ENCODE assay signal across 22 cellular contexts in the genomic region with DNA sequence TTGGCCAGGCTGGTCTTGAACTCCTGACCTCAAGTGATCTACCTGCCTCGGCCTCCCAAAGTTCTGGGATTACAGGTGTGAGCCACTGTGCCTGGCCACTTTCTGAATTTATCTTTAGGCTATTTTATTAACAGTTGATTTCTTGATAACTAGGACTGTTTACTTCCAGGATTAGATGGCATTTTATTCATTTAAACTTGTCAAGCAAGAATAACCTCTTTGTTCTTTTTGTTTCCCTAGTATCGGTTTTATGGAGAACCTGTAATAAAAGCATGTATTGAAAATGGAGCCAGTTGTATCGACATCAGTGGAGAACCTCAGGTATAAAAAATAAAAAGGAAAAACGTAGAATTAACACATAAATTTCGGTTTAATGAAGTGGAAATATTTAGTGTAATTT. TPM values are rescaled to one million over a fixed set of nuclear protein-coding genes. Genes with fewer than 3 reads are reported as not detected.
A peak's percentile ranks its signal among the peaks of the same experiment; 100 is the strongest.
DNase-seq lines count a peak whose midpoint lies in the region; ATAC-seq, FAIRE-seq and TF ChIP-seq lines count a peak whose summit lies in the region.
"Had no signal": no experiment of that assay in that cellular context is flagged by ENCODE, and none has a peak within 500 bp of the region (broad histone marks: within the 10 kb centered on the region; RNA-seq: fewer than 3 reads in every experiment).

No MANE protein-coding gene starts in this region.

- ATAC-seq in PC-3, result no peak
- no peak for ATAC-seq in GM19035 (IDR thresholded peaks at IDR 0.05; ENCODE audit: unreplicated experiment)
- no peak for ATAC-seq in GM18519 (IDR thresholded peaks at IDR 0.05; ENCODE audit: low FRiP score, unreplicated experiment)
- ATAC-seq: CD8-positive, alpha-beta T cell had no signal

- H3F3A ChIP-seq in PC-3 (ENCODE audit: low read length, unreplicated experiment), result no peaks in the 10 kb centered on the region

- H3K27me3 ChIP-seq in PC-3 (ENCODE audit: low read length) (no peaks in the 10 kb centered on the region), endothelial cell of umbilical vein (ENCODE audit: control insufficient read depth in 2 of 2, insufficient read depth in 2 of 2, low read length in 2 of 2) (no peaks in the 10 kb centered on the region), esophagus squamous epithelium (no peaks in the 10 kb centered on the region)
- H3K27me3 ChIP-seq: BE2C, BLaER1 had no signal

- H3K4me3 ChIP-seq in PC-3 (ENCODE audit: low read length), result no peak overlapping the region
- no peak overlapping the region for H3K4me3 ChIP-seq in endothelial cell of umbilical vein (replicated peaks in 1 of 3; ENCODE audit: insufficient read depth in 1 of 3, low read depth in 1 of 3, low read length in 3 of 3)
- no peak overlapping the region for H3K4me3 ChIP-seq in esophagus squamous epithelium
- H3K4me3 ChIP-seq: BLaER1 had no signal

- no peaks in the 10 kb centered on the region for H3K9me1 ChIP-seq in endothelial cell of umbilical vein (replicated peaks; ENCODE audit: control insufficient read depth, extremely low read depth, insufficient read depth, low read length)

- BruUV-seq in PC-3 (replicated peaks; lab: Mats Ljungman, UMichigan) (no TSS peak), endothelial cell of umbilical vein (replicated peaks; lab: Mats Ljungman, UMichigan) (no TSS peak)

- 51 to 82% methylated on average over 5 of the region's 5 CpGs for WGBS in esophagus squamous epithelium, 2 donors

- no peak for TF ChIP-seq CTCF in C4-2B (conservative IDR thresholded peaks at IDR 0.05)
- TF ChIP-seq CTCF in PC-3 (conservative IDR thresholded peaks at IDR 0.05; ENCODE audit: low read depth, low read length), result no peak
- no peak for TF ChIP-seq CTCF in endothelial cell of umbilical vein (IDR thresholded peaks at IDR 0.05; ENCODE audit: extremely low read depth in 1 of 2, insufficient read depth in 1 of 2, low read depth in 1 of 2, low read length in 2 of 2)
- TF ChIP-seq CTCF in esophagus squamous epithelium (IDR thresholded peaks at IDR 0.05), result no peak

- H3K9me2 ChIP-seq in PC-3 (replicated peaks; ENCODE audit: low read length), result no peaks in the 10 kb centered on the region

- H3K9me3 ChIP-seq in PC-3 (ENCODE audit: low read length) (no peaks in the 10 kb centered on the region), endothelial cell of umbilical vein (replicated peaks; ENCODE audit: control insufficient read depth, insufficient read depth, low read length) (no peaks in the 10 kb centered on the region), esophagus squamous epithelium (no peaks in the 10 kb centered on the region)
- H3K9me3 ChIP-seq: BE2C, Caco-2 had no signal

- H3K4me2 ChIP-seq in PC-3 (ENCODE audit: low read length) (no peak overlapping the region), endothelial cell of umbilical vein (ENCODE audit: insufficient read depth, low read length) (peak overlapping the region; percentile 6)
- H3K4me2 ChIP-seq: BLaER1 had no signal

- TF ChIP-seq POLR2A in endothelial cell of umbilical vein (IDR thresholded peaks at IDR 0.05; ENCODE audit: low read depth, low read length) (no peak), esophagus squamous epithelium (IDR thresholded peaks at IDR 0.05) (no peak)

- H4K20me1 ChIP-seq in PC-3 (ENCODE audit: low read length) (no peaks in the 10 kb centered on the region), endothelial cell of umbilical vein (replicated peaks; ENCODE audit: control insufficient read depth, extremely low read depth, insufficient read depth, low read length) (no peaks in the 10 kb centered on the region)
- H4K20me1 ChIP-seq: BLaER1 had no signal

- peak overlapping the region; percentile 64 for H3K27ac ChIP-seq in C4-2B
- no peak overlapping the region for H3K27ac ChIP-seq in PC-3 (ENCODE audit: low read length)
- peak overlapping the region; percentile 93 for H3K27ac ChIP-seq in endothelial cell of umbilical vein (ENCODE audit: insufficient read depth, low read depth, low read length)
- H3K27ac ChIP-seq in esophagus squamous epithelium, result no peak overlapping the region

- intact Hi-C loops in PC-3 (cut with micrococcal nuclease), result no loop called here
- intact Hi-C loops in endothelial cell of umbilical vein (cut with micrococcal nuclease), result loop anchor here (1.0 kb wide), 1 partner anchor 11 kb away; the partner anchor contains the start of gene SCCPDH
- intact Hi-C loops in esophagus squamous epithelium (cut with DNase I), result no loop called here

- peaks cover 3% of the 10 kb centered on the region; the same call in 1 of the 2 replicates for H3K4me1 ChIP-seq in PC-3 (ENCODE audit: insufficient read depth, low read length)
- H3K4me1 ChIP-seq in endothelial cell of umbilical vein (ENCODE audit: control insufficient read depth, extremely low read depth, insufficient read depth, low read length), result peaks cover 28% of the 10 kb centered on the region
- no peaks in the 10 kb centered on the region for H3K4me1 ChIP-seq in esophagus squamous epithelium
- H3K4me1 ChIP-seq: BE2C, Caco-2 had no signal

- H3K9ac ChIP-seq in PC-3 (ENCODE audit: low read length) (no peak overlapping the region), endothelial cell of umbilical vein (replicated peaks; ENCODE audit: extremely low read depth, insufficient read depth, low read length) (no peak overlapping the region)
- H3K9ac ChIP-seq: BLaER1 had no signal

- CTCF ChIA-PET in PC-3 (lab: Charles Lee), result no interaction called here
- CTCF ChIA-PET in endothelial cell of umbilical vein (lab: Charles Lee), result interaction anchor here (1.5 kb wide), 1 partner anchor 18 kb away, joined by 6 read pairs; no protein-coding TSS in a partner anchor

- POLR2A ChIA-PET in PC-3 (lab: Charles Lee; ENCODE audit: unreplicated experiment) (interaction anchor here (0.6 kb wide), 1 partner anchor 486 kb away, joined by 4 read pairs; no protein-coding TSS in a partner anchor), endothelial cell of umbilical vein (lab: Charles Lee) (no interaction called here)

- dilution Hi-C loops in endothelial cell of umbilical vein (cut with MboI; ENCODE audit: extremely low pct_ligation_motif_present, low sequenced_read_pairs), result no loop called here

- H2AFZ ChIP-seq in PC-3 (ENCODE audit: low read length), result no peak overlapping the region
- H2AFZ ChIP-seq in endothelial cell of umbilical vein (ENCODE audit: low read depth, low read length), result no peak overlapping the region

- DNase-seq in PC-3 (peak; percentile 37), endothelial cell of umbilical vein (ENCODE audit: low read depth, low spot score) (no peak), activated gamma-delta T cell treated with Interleukin-2 at 50 U/mL for 16 hours (no peak), esophagus squamous epithelium (lab: John Stamatoyannopoulos, UW) (no peak)
- DNase-seq: ACHN; BE2C; C1 segment of cervical spinal cord; Caco-2; Calu3; CD4-positive, alpha-beta T cell; CD8-positive, alpha-beta T cell; DMS79 treated with DMSO at 0.1 percent for 48 hours; GF-D8 had no signal

- peaks cover 40% of the 10 kb centered on the region for H3K36me3 ChIP-seq in PC-3 (ENCODE audit: low read depth, low read length)
- H3K36me3 ChIP-seq in endothelial cell of umbilical vein (ENCODE audit: control insufficient read depth in 2 of 2, extremely low read depth in 1 of 2, insufficient read depth in 2 of 2, low read length in 2 of 2), result peaks cover 6 to 12% of the 10 kb centered on the region in 2 experiments
- peaks cover 0 to 66% (median 13%) of the 10 kb centered on the region in 3 donors for H3K36me3 ChIP-seq in esophagus squamous epithelium

- no peak for FAIRE-seq in endothelial cell of umbilical vein (lab: Jason Lieb, UNC)
- FAIRE-seq: A204.1, D721Med, G401.6, GM12891, GM19239 had no signal

- H3K79me2 ChIP-seq in PC-3 (ENCODE audit: low read length) (no peaks in the 10 kb centered on the region), endothelial cell of umbilical vein (ENCODE audit: control insufficient read depth, insufficient read depth, low read length) (peaks cover 2% of the 10 kb centered on the region)

TF ChIP-seq in endothelial cell of umbilical vein, 7 proteins besides CTCF, POLR2A, EP300 and RAD21:
- no peak for TF ChIP-seq EZH2 (IDR thresholded peaks at IDR 0.05; ENCODE audit: borderline replicate concordance, low read depth, low read length, severe bottlenecking)
- no peak for TF ChIP-seq FOS (IDR thresholded peaks at IDR 0.05; ENCODE audit: borderline replicate concordance, insufficient read depth, low read length)
- TF ChIP-seq GATA2 (IDR thresholded peaks at IDR 0.05; ENCODE audit: insufficient read depth, insufficient read length, low read depth, low read length), result no peak
- no peak for TF ChIP-seq POLR2AphosphoS5 (IDR thresholded peaks at IDR 0.05; ENCODE audit: insufficient read depth, low read depth, low read length)
TF ChIP-seq in endothelial cell of umbilical vein: peak in this region for 0.

RNA-seq across cellular contexts. Expression of gene SCCPDH, which starts 11.5 kb away (rescaled TPM):
- total RNA-seq in PC-3 (2014; rRNA removed) (46.1 and 50.8 TPM in 2 replicates), endothelial cell of umbilical vein (33.8 and 37.5 TPM in 2 replicates), esophagus squamous epithelium (1 to 10 TPM in 3 of 4 donors, under 1 TPM in 1; 0.95 to 8.2 (median 3.8) TPM)
- 19.3 and 24.4 TPM in 2 replicates for polyA plus RNA-seq in endothelial cell of umbilical vein
- 30.0 and 31.7 TPM in 2 replicates for polyA plus RNA-seq in endothelial cell of umbilical vein (2011; cell fraction: cytosol; rRNA removed)
- 16.2 and 19.9 TPM in 2 replicates for polyA plus RNA-seq in endothelial cell of umbilical vein (2011; cell fraction: nucleus; rRNA removed)
- polyA plus RNA-seq in endothelial cell of umbilical vein (2012), result 34.5 and 46.3 TPM in 2 replicates
- 16.2 and 16.9 TPM in 2 replicates for polyA minus RNA-seq in endothelial cell of umbilical vein
- polyA minus RNA-seq in endothelial cell of umbilical vein (2011; cell fraction: cytosol; rRNA and poly(A)+ RNA removed), result 2.7 TPM
- 15.1 and 16.3 TPM in 2 replicates for polyA minus RNA-seq in endothelial cell of umbilical vein (2011; cell fraction: nucleus; rRNA and poly(A)+ RNA removed)

Comparison
In these comparisons a context has a peak if more than half of its experiments do, and no peak if none do; other contexts are left out.
1. H3K27ac ChIP-seq: peak in C4-2B (single experiment) and endothelial cell of umbilical vein (single experiment); none in PC-3 (single experiment) and esophagus squamous epithelium (0 of 4).